8 cellular contexts compared by ENCODE assay signal in the genomic region with DNA sequence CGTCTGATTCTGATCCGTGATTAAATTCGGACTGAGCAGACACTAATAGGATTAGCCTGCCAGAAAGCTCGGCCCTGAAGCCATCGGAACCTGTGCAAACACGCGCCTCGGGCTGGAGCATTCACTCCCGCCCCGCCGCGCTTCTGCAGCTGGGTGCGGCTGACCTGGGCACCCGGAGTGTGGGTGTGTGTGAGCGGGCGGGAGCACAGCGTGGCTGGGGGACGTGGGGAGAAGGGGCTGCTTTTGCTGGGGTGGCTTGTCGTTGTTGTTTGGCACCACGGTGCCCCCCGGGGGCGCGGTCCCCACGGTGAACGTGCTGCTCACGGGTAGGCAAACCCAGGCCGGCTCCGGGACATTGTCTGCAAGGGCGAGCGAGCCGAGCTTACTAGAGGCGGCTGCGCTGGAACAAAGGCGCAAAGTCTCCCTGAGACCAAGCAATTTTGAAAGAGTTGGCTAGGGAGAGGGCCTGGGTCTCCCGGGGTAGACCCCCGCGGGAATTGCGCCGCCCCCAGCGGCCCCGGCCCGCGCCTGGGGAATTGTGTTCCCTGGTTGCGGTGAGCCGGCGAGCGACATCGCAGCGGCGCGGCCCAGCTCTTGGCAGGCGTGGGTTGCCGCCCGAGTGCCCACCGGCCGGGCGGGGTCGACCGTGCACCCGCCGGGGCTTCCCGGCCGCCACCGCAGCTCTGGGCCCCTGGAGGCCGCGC. TPM values are rescaled to one million over a fixed set of nuclear protein-coding genes. Genes with fewer than 3 reads are reported as not detected.
A peak's percentile ranks its signal among the peaks of the same experiment; 100 is the strongest.
DNase-seq lines count a peak whose midpoint lies in the region; ATAC-seq and TF ChIP-seq lines count a peak whose summit lies in the region.

No MANE protein-coding gene starts in this region.

- H3K4me3 ChIP-seq in brain microvascular endothelial cell (ENCODE audit: low read depth, low read length) (peak overlapping the region; percentile 69), smooth muscle cell (peak overlapping the region; percentile 54)

- in situ Hi-C loops in brain microvascular endothelial cell (cut with HindIII; ENCODE audit: low pct_ligation_motif_present, low sequenced_read_pairs): no loop called here

- no peak overlapping the region for H3K27ac ChIP-seq in brain microvascular endothelial cell
- peak overlapping the region; percentile 28 for H3K27ac ChIP-seq in smooth muscle cell (ENCODE audit: low read depth)

- 38% methylated on average over 42 of the region's 66 CpGs for WGBS in smooth muscle cell (ENCODE audit: low lambda C conversion rate)

- peak overlapping the region; percentile 60 for H3K9ac ChIP-seq in smooth muscle cell (ENCODE audit: low read depth)

- H3K9me3 ChIP-seq in smooth muscle cell (replicated peaks; ENCODE audit: low read depth): no peaks in the 10 kb centered on the region

- no peak for TF ChIP-seq CTCF in brain microvascular endothelial cell (IDR thresholded peaks at IDR 0.05; ENCODE audit: low read depth, low read length, missing control alignments)
- TF ChIP-seq CTCF in smooth muscle cell (IDR thresholded peaks at IDR 0.05; ENCODE audit: borderline replicate concordance, insufficient read depth, poor library complexity, severe bottlenecking): no peak

- H3F3A ChIP-seq in smooth muscle cell (ENCODE audit: low read depth): no peaks in the 10 kb centered on the region

- DNase-seq in Daoy (ENCODE audit: low read depth): peak; percentile 22
- DNase-seq in NCI-H82 (lab: John Stamatoyannopoulos, UW): peak; percentile 77
- no peak for DNase-seq in brain microvascular endothelial cell
- DNase-seq in islet precursor cell: peak; percentile 53
- no peak for DNase-seq in smooth muscle cell (lab: John Stamatoyannopoulos, UW; ENCODE audit: unreplicated experiment)

- H3K79me2 ChIP-seq in smooth muscle cell (ENCODE audit: low read depth): no peaks in the 10 kb centered on the region

- H3K4me2 ChIP-seq in smooth muscle cell: peak overlapping the region; percentile 82

- H3K36me3 ChIP-seq in brain microvascular endothelial cell (replicated peaks): no peaks in the 10 kb centered on the region
- no peaks in the 10 kb centered on the region for H3K36me3 ChIP-seq in smooth muscle cell (ENCODE audit: low read depth)

- H3K4me1 ChIP-seq in smooth muscle cell (ENCODE audit: low read depth): no peaks in the 10 kb centered on the region

- H3K27me3 ChIP-seq in brain microvascular endothelial cell (replicated peaks) (no peaks in the 10 kb centered on the region), smooth muscle cell (ENCODE audit: low read depth) (peaks cover 27% of the 10 kb centered on the region)

- ATAC-seq in HG02678 (IDR thresholded peaks at IDR 0.05; ENCODE audit: unreplicated experiment): no peak
- ATAC-seq in HG03520 (IDR thresholded peaks at IDR 0.05; ENCODE audit: unreplicated experiment): no peak
- ATAC-seq in GM19467 (IDR thresholded peaks at IDR 0.05; ENCODE audit: unreplicated experiment): no peak

- no peaks in the 10 kb centered on the region for H4K20me1 ChIP-seq in smooth muscle cell (ENCODE audit: low read depth)

- peak overlapping the region; percentile 58 for H2AFZ ChIP-seq in smooth muscle cell (ENCODE audit: low read depth)

RNA-seq across cellular contexts. Expression of a gene that starts 1.4 kb away (rescaled TPM):
- total RNA-seq in Daoy (2014; rRNA removed; shearing (Covaris generic)): 2.2 and 12.3 TPM in 2 replicates
- total RNA-seq in smooth muscle cell: 0.99 and 2.4 TPM in 2 replicates
- 3.8 and 4.7 TPM in 2 replicates for polyA plus RNA-seq in smooth muscle cell

Comparison
In these comparisons a context has a peak if more than half of its experiments do, and no peak if none do; other contexts are left out.
1. DNase-seq: peak in Daoy (single experiment), NCI-H82 (single experiment) and islet precursor cell (single experiment); none in brain microvascular endothelial cell (single experiment) and smooth muscle cell (single experiment).